In genomic region chr7:157018328-157018996, GRCh38 we compare ENCODE assay signal across 14 cellular contexts. TPM values are rescaled to one million over a fixed set of nuclear protein-coding genes. Genes with fewer than 3 reads are reported as not detected.
DNase-seq lines count a peak whose midpoint lies in the region; ATAC-seq, FAIRE-seq and TF ChIP-seq lines count a peak whose summit lies in the region.
"Had no signal": no experiment of that assay in that cellular context is flagged by ENCODE, and none has a peak within 500 bp of the region (broad histone marks: within the 10 kb centered on the region; RNA-seq: fewer than 3 reads in every experiment).

No MANE protein-coding gene starts in this region.

- H4K8ac ChIP-seq in H1 (ENCODE audit: extremely low read depth, insufficient read depth, low read length) = peak overlapping the region; percentile 42; the same call in 1 of the 2 replicates

- no peak overlapping the region for H4K91ac ChIP-seq in H1 (replicated peaks; ENCODE audit: insufficient read length, low read length)

- TF ChIP-seq CTCF in H1 (IDR thresholded peaks at IDR 0.05; ENCODE audit: control extremely low read depth in 1 of 3, insufficient read depth in 1 of 3, low read depth in 1 of 3, low read length in 3 of 3) = no peak
- TF ChIP-seq CTCF in osteoblast (IDR thresholded peaks at IDR 0.05; ENCODE audit: extremely low read depth, low read depth, low read length) = no peak
- no peak for TF ChIP-seq CTCF in natural killer cell (IDR thresholded peaks at IDR 0.05)

- H3K9me3 ChIP-seq in H1 (ENCODE audit: insufficient read depth in 2 of 2, low read depth in 1 of 2, low read length in 1 of 2) = no peaks in the 10 kb centered on the region
- no peaks in the 10 kb centered on the region for H3K9me3 ChIP-seq in osteoblast (ENCODE audit: low read depth, low read length)
- H3K9me3 ChIP-seq: heart right ventricle, right atrium auricular region, thoracic aorta had no signal

- no peaks in the 10 kb centered on the region for H3K36me3 Mint-ChIP-seq in natural killer cell

- peak; percentile 20 for FAIRE-seq in GM12891 (lab: Jason Lieb, UNC)
- no peak for FAIRE-seq in H1 (lab: Jason Lieb, UNC)

- 5% methylated on average over 43 of the region's 49 CpGs; no CpG with 5 or more reads in 1 of the 2 experiments for WGBS in H1 (ENCODE audit: extremely low coverage in 1 of 2, insufficient coverage in 1 of 2, insufficient read length in 1 of 2, insufficient replicate concordance in 2 of 2, low coverage in 1 of 2, low lambda C conversion rate in 2 of 2, missing lambda C conversion rate in 1 of 2), 2 experiments

- 0 out of 2 replicates have a peak overlapping the region, but pooled peaks have one; percentile 75 for H2BK12ac ChIP-seq in H1 (ENCODE audit: low read depth, low read length)

- H3K79me2 ChIP-seq in H1 (ENCODE audit: control insufficient read depth in 1 of 2, insufficient read depth in 2 of 2, low read length in 2 of 2) (no peaks in the 10 kb centered on the region), osteoblast (ENCODE audit: insufficient read depth, low read length) (no peaks in the 10 kb centered on the region)

- H3K56ac ChIP-seq in H1 (replicated peaks; ENCODE audit: insufficient read length, low read depth, low read length) = no peak overlapping the region

- H3K14ac ChIP-seq in H1 (ENCODE audit: insufficient read length) = no peak overlapping the region

- no peak overlapping the region for H3K27ac ChIP-seq in H1 (ENCODE audit: low read depth, low read length)
- H3K27ac ChIP-seq in osteoblast (ENCODE audit: low read depth, low read length) = no peak overlapping the region
- H3K27ac ChIP-seq: heart right ventricle, right atrium auricular region, thoracic aorta had no signal

- H3K27me3 Mint-ChIP-seq in natural killer cell (ENCODE audit: low read depth in 2 of 2) = peaks cover 58 to 61% of the 10 kb centered on the region in 2 donors

- H3K4me1 ChIP-seq in H1 (replicated peaks in 1 of 4; ENCODE audit: control insufficient read depth in 3 of 4, insufficient read depth in 4 of 4, low read length in 3 of 4) (peaks cover 19 to 61% (median 32%) of the 10 kb centered on the region in 4 experiments), osteoblast (ENCODE audit: insufficient read depth, low read length) (no peaks in the 10 kb centered on the region)

- H3K4me3 ChIP-seq in H1 (ENCODE audit: extremely low read depth in 1 of 4, insufficient read depth in 2 of 4, low read depth in 3 of 4, low read length in 4 of 4) = peak overlapping the region in 2 of 4 experiments; percentile 18 to 44; a peak in 4 of 8 replicates
- H3K4me3 ChIP-seq in osteoblast (ENCODE audit: insufficient read depth, low read length) = no peak overlapping the region
- H3K4me3 ChIP-seq: heart right ventricle, right atrium auricular region, thoracic aorta had no signal

- TF ChIP-seq POLR2A in GM12891 (IDR thresholded peaks at IDR 0.05; ENCODE audit: low read depth, low read length) (no peak), H1 (IDR thresholded peaks at IDR 0.05; ENCODE audit: control extremely low read depth in 1 of 2, low read depth in 2 of 2, low read length in 2 of 2) (no peak)

- H2BK5ac ChIP-seq in H1 (ENCODE audit: low read depth, low read length) = no peak overlapping the region

- DNase-seq in GM12891 (ENCODE audit: insufficient read length, low spot score) (no peak), NCI-H69 (lab: John Stamatoyannopoulos, UW) (peak; percentile 45), H1 (ENCODE audit: low read depth in 1 of 2, low spot score in 2 of 2) (peak in 1 of 2 experiments; percentile 55), osteoblast (ENCODE audit: insufficient read length, low spot score, missing footprints) (peak; percentile 84), natural killer cell (no peak), AG20443 (ENCODE audit: low spot score) (no peak), SIG-M5 (lab: John Stamatoyannopoulos, UW) (no peak)
- DNase-seq: heart right ventricle, NCI-H1048, SHP77 had no signal

- H3K4me3 Mint-ChIP-seq in natural killer cell = no peak overlapping the region

- TF ChIP-seq EP300 in H1 (IDR thresholded peaks at IDR 0.05; ENCODE audit: borderline replicate concordance in 1 of 2, low read depth in 2 of 2, low read length in 2 of 2) = no peak

- CTCF ChIA-PET in H1 (lab: Charles Lee; ENCODE audit: partially characterized antibody) = interaction anchor here (0.9 to 2.8 kb wide), 5 partner anchors 11 to 118 kb away, joined by 3 to 7 read pairs (median 4); no protein-coding TSS in a partner anchor

- H3K27ac Mint-ChIP-seq in natural killer cell = no peak overlapping the region
- H3K27ac Mint-ChIP-seq: CD14-positive monocyte had no signal

- H4K20me1 ChIP-seq in H1 (replicated peaks in 1 of 2; ENCODE audit: control insufficient read depth in 1 of 2, insufficient read depth in 2 of 2, low read length in 2 of 2) = peaks cover 13 to 32% of the 10 kb centered on the region in 2 experiments
- no peaks in the 10 kb centered on the region for H4K20me1 ChIP-seq in osteoblast (ENCODE audit: insufficient read depth, low read length)

- no peak overlapping the region for H3K9ac ChIP-seq in H1 (replicated peaks in 1 of 4; ENCODE audit: extremely low read depth in 1 of 4, low read depth in 3 of 4, low read length in 3 of 4)

- no peak overlapping the region for H3K4ac ChIP-seq in H1 (replicated peaks; ENCODE audit: insufficient read length, low read depth, low read length)

- peaks cover 0 to 5% (median 0%) of the 10 kb centered on the region in 4 experiments; a peak in 1 of 8 replicates for H3K36me3 ChIP-seq in H1 (ENCODE audit: control insufficient read depth in 2 of 4, insufficient read depth in 4 of 4, low read length in 3 of 4)
- H3K36me3 ChIP-seq in osteoblast (ENCODE audit: insufficient read depth, low read length) = no peaks in the 10 kb centered on the region
- H3K36me3 ChIP-seq: heart right ventricle, right atrium auricular region, thoracic aorta had no signal

- H3K23me2 ChIP-seq in H1 (ENCODE audit: low read depth, low read length) = peaks cover 4% of the 10 kb centered on the region; the same call in 1 of the 2 replicates

- H2AFZ ChIP-seq in H1 (ENCODE audit: low read length) = no peak overlapping the region
- no peak overlapping the region for H2AFZ ChIP-seq in osteoblast (ENCODE audit: low read length)

- no peak overlapping the region for H3K23ac ChIP-seq in H1 (ENCODE audit: insufficient read length)

- H4K5ac ChIP-seq in H1 (ENCODE audit: insufficient read length, low read depth, low read length) = no peak overlapping the region

- H3K9me3 Mint-ChIP-seq in natural killer cell = no peaks in the 10 kb centered on the region

- ATAC-seq in natural killer cell = no peak
- no peak for ATAC-seq in HG02588 (IDR thresholded peaks at IDR 0.05; ENCODE audit: unreplicated experiment)
- ATAC-seq: heart right ventricle had no signal

- H2BK15ac ChIP-seq in H1 (ENCODE audit: low read length) = peak overlapping the region; percentile 81

- no peaks in the 10 kb centered on the region for H3K79me1 ChIP-seq in H1 (ENCODE audit: low read depth, low read length)

- H3K4me2 ChIP-seq in H1 (ENCODE audit: insufficient read depth in 1 of 2, low read depth in 2 of 2, low read length in 2 of 2) (peak overlapping the region; percentile 18 to 59), osteoblast (ENCODE audit: insufficient read depth, low read length) (no peak overlapping the region)

- no peak overlapping the region for H2AK5ac ChIP-seq in H1 (ENCODE audit: low read depth, low read length)

- POLR2A ChIA-PET in H1 (lab: Charles Lee; ENCODE audit: partially characterized antibody) = interaction anchor here (0.5 to 3.6 kb wide), 5 partner anchors 9 to 1206 kb away, joined by 3 to 15 read pairs (median 3); partner anchors contain the start of gene MNX1

- H3K27me3 ChIP-seq in H1 (replicated peaks in 1 of 4; ENCODE audit: control insufficient read depth in 3 of 4, extremely low read depth in 1 of 4, insufficient read depth in 3 of 4, low read length in 3 of 4) (peaks cover 92 to 100% (median 98%) of the 10 kb centered on the region in 4 experiments), osteoblast (ENCODE audit: insufficient read depth, low read length) (peaks cover 100% of the 10 kb centered on the region)

- no peak overlapping the region for H2BK20ac ChIP-seq in H1 (ENCODE audit: low read length)

- peaks cover 0 to 5% of the 10 kb centered on the region in 2 donors for H3K4me1 Mint-ChIP-seq in natural killer cell

- H2BK120ac ChIP-seq in H1 (replicated peaks; ENCODE audit: low read depth, low read length) = no peak overlapping the region

- no peak for TF ChIP-seq RAD21 in H1 (IDR thresholded peaks at IDR 0.05 in 1 of 2, conservative IDR thresholded peaks at IDR 0.05 in 1 of 2; ENCODE audit: low read depth in 2 of 2, low read length in 2 of 2)

- intact Hi-C loops in natural killer cell (cut with micrococcal nuclease) = no loop called here

- H3K18ac ChIP-seq in H1 (ENCODE audit: extremely low read depth, low read length) = no peak overlapping the region

TF ChIP-seq in GM12891, 5 proteins besides CTCF, POLR2A, EP300 and RAD21:
- TF ChIP-seq TAF1 (IDR thresholded peaks at IDR 0.05; ENCODE audit: low read depth, low read length) (no peak), POU2F2 (IDR thresholded peaks at IDR 0.05; ENCODE audit: low read depth, low read length) (no peak), SPI1 (IDR thresholded peaks at IDR 0.05; ENCODE audit: low read depth, low read length) (no peak), PAX5 (IDR thresholded peaks at IDR 0.05; ENCODE audit: insufficient read depth, low read length, severe bottlenecking) (no peak), POLR2AphosphoS5 (IDR thresholded peaks at IDR 0.05; ENCODE audit: low read depth, low read length) (no peak)

TF ChIP-seq in H1, 55 proteins besides CTCF, POLR2A, EP300 and RAD21:
- no peak for TF ChIP-seq NRF1 (IDR thresholded peaks at IDR 0.05; ENCODE audit: low read depth, low read length)
- TF ChIP-seq EZH2 (IDR thresholded peaks at IDR 0.05; ENCODE audit: low read depth, low read length, severe bottlenecking) = peak; percentile 98
- peak; percentile 98 for TF ChIP-seq SUZ12 (IDR thresholded peaks at IDR 0.05; ENCODE audit: low read length)
- TF ChIP-seq ZNF274 (IDR thresholded peaks at IDR 0.05; ENCODE audit: borderline replicate concordance, extremely low read depth, low read length) = no peak
- TF ChIP-seq NANOG (IDR thresholded peaks at IDR 0.05; ENCODE audit: insufficient read depth, low read depth, low read length, poor library complexity, severe bottlenecking) = no peak

RNA-seq across cellular contexts. Expression of gene MNX1, which starts 8.0 kb away (rescaled TPM):
- polyA plus RNA-seq in GM12891 (2012; ENCODE audit: low read depth, missing spikeins) = 0.39 TPM
- total RNA-seq in H1 (2021; fragmentation: NEBNext Ultra II Directional; extraction: Animal tissue kit (Norgen Biotek cat#: 25700)) = 0.39 and 0.52 TPM in 2 replicates
- not detected in 2 replicates for polyA plus RNA-seq in H1 (2011; rRNA removed)
- polyA plus RNA-seq in H1 (2011; cell fraction: cytosol; rRNA removed) = 0.04 TPM
- 0.10 TPM for polyA plus RNA-seq in H1 (2011; cell fraction: nucleus; rRNA removed)
- polyA plus RNA-seq in H1 (2012, experiment 1 of 2) = 0.11 TPM in 1 of 4 replicates, not detected in the others
- polyA plus RNA-seq in H1 (2012, experiment 2 of 2) = not detected
- polyA plus RNA-seq in H1 (2013, experiment 1 of 2) = 0.10 TPM
- 0.09 TPM for polyA plus RNA-seq in H1 (2013, experiment 2 of 2)
- not detected in 2 replicates for polyA minus RNA-seq in H1 (2011; rRNA and poly(A)+ RNA removed)
- not detected for polyA minus RNA-seq in H1 (2011; cell fraction: cytosol; rRNA and poly(A)+ RNA removed)
- polyA minus RNA-seq in H1 (2011; cell fraction: nucleus; rRNA and poly(A)+ RNA removed) = not detected
- not detected in 2 replicates for total RNA-seq in osteoblast
- total RNA-seq in natural killer cell = not detected
- total RNA-seq: heart right ventricle, right atrium auricular region, thoracic aorta had no signal
- polyA plus RNA-seq: CD14-positive monocyte, heart right ventricle had no signal

Comparison
In these comparisons a context has a peak if more than half of its experiments do, and no peak if none do; other contexts are left out.
1. DNase-seq: peak in NCI-H69 (single experiment) and osteoblast (single experiment); none in GM12891 (single experiment), natural killer cell (single experiment), AG20443 (single experiment) and SIG-M5 (single experiment).